In genomic region chr18:12838178-12838634, GRCh38 we compare ENCODE assay signal across 8 cellular contexts. TPM values are rescaled to one million over a fixed set of nuclear protein-coding genes. Genes with fewer than 3 reads are reported as not detected.
A peak's percentile ranks its signal among the peaks of the same experiment; 100 is the strongest.
DNase-seq lines count a peak whose midpoint lies in the region; ATAC-seq, FAIRE-seq and TF ChIP-seq lines count a peak whose summit lies in the region.

No MANE protein-coding gene starts in this region.

- no peaks in the 10 kb centered on the region for H3K27me3 ChIP-seq in AG04450 (ENCODE audit: control insufficient read depth, insufficient read depth, low read length)

- no peak; the same call in 1 of the 2 replicates for TF ChIP-seq POLR2A in GM12892 (IDR thresholded peaks at IDR 0.05; ENCODE audit: low read depth, low read length)

- peak overlapping the region; percentile 28 for H3K4me3 ChIP-seq in AG04450 (ENCODE audit: low read depth, low read length)

- DNase-seq in AG04450 (ENCODE audit: low read depth, low spot score) (peak; percentile 64), HCEC 1CT (peak; percentile 97), SKM-1 treated with dmso at 0.1 percent for 144 hours (lab: John Stamatoyannopoulos, UW; ENCODE audit: unreplicated experiment) (peak; percentile 59), epithelial cell of prostate (ENCODE audit: low read depth, low spot score) (peak; percentile 95), non-pigmented ciliary epithelial cell (ENCODE audit: low read depth) (peak; percentile 60), GM12892 (ENCODE audit: insufficient read length) (no peak)

- no peak for TF ChIP-seq CTCF in AG04450 (IDR thresholded peaks at IDR 0.05; ENCODE audit: low read depth, low read length)

- ATAC-seq in GM18502 (IDR thresholded peaks at IDR 0.05; ENCODE audit: poor library complexity, unreplicated experiment) = no peak
- ATAC-seq in HG02852 (IDR thresholded peaks at IDR 0.05; ENCODE audit: unreplicated experiment) = no peak

- no peak for FAIRE-seq in GM12892 (lab: Jason Lieb, UNC)

- H3K27ac ChIP-seq in AG04450 (ENCODE audit: low read depth, low read length) = peak overlapping the region; percentile 94
- peak overlapping the region; percentile 99 for H3K27ac ChIP-seq in epithelial cell of prostate

- POLR2A ChIA-PET in AG04450 (lab: Yijun Ruan, JAX) = interaction anchor here (1.0 kb wide), 1 partner anchor 46 kb away, joined by 7 read pairs; the partner anchor contains the start of gene PTPN2

- no peaks in the 10 kb centered on the region for H3K9me3 ChIP-seq in AG04450 (ENCODE audit: control insufficient read depth, insufficient read depth, low read length)

- CTCF ChIA-PET in AG04450 (lab: Charles Lee) = interaction anchor here (1.1 kb wide), 1 partner anchor 52 kb away, joined by 3 read pairs; no protein-coding TSS in a partner anchor

RNA-seq across cellular contexts. Expression of gene PTPN2, which starts 45.8 kb away (rescaled TPM):
- polyA plus RNA-seq in AG04450 (2011; rRNA removed) = 19.8 and 25.9 TPM in 2 replicates
- 15.9 and 17.2 TPM in 2 replicates for polyA minus RNA-seq in AG04450 (2011; rRNA and poly(A)+ RNA removed)
- 37.5 TPM for polyA plus RNA-seq in GM12892 (2012; ENCODE audit: missing spikeins)
